Comparison of ENCODE assay signal across 12 cellular contexts in the genomic region with DNA sequence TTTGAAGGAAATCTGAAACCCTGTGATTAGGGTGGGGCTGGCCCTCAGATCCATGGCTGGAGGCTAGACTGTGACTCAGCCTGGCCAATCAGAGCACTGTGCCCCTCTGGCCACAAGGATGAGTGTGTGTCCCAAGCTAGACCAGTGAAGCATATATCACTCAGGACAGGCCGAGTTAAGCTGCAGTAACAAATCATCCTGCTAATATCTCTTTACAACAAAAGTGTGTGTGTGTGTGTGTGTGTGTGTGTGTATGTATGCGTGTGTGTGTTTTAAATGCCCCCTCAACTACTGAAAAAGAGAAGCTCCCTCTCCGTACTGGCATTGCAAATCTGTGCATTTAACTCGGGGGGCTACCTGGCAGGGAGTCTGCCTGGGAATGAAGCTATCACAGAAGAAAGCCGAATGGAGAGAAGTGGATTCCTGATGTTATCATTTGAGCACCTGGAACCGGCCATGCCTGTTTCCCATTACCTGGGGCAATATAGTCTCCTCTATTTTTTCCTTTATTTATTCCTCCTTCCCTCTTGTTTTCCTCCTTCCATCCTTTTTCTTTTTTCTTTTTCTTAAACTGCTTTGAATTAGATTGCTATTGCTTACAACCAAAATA.
DNase-seq lines count a peak whose midpoint lies in the region; FAIRE-seq and TF ChIP-seq lines count a peak whose summit lies in the region.
"Had no signal": no experiment of that assay in that cellular context is flagged by ENCODE, and none has a peak within 500 bp of the region (broad histone marks: within the 10 kb centered on the region; RNA-seq: fewer than 3 reads in every experiment).

No MANE protein-coding gene starts in this region.

- in situ Hi-C loops in ACHN (cut with HindIII; ENCODE audit: low pct_ligation_motif_present, low pct_unique_long_range_greater_than_20kb, low sequenced_read_pairs) = no loop called here

- peak; percentile 9 for DNase-seq in ACHN
- DNase-seq in HEK293T (ENCODE audit: extremely low spot score) = peak; percentile 78
- DNase-seq in T1000 (lab: John Stamatoyannopoulos, UW) = peak; percentile 70
- peak; percentile 83 for DNase-seq in glomerular visceral epithelial cell (ENCODE audit: extremely low spot score)
- DNase-seq in NAMALWA (ENCODE audit: low spot score) = no peak
- no peak for DNase-seq in NCI-H510A treated with DMSO at 0.1 percent for 48 hours (lab: John Stamatoyannopoulos, UW)
- no peak for DNase-seq in D721Med (ENCODE audit: insufficient read length, low spot score)
- no peak for DNase-seq in stimulated activated CD4-positive, alpha-beta T cell treated with anti-CD3 and anti-CD28 coated beads, Interleukin-2, amount 100 ng/mL, for 48 hours
- DNase-seq: activated naive CD4-positive, alpha-beta T cell; CD8-positive, alpha-beta T cell; NCI-H2029 treated with DMSO at 0.1 percent for 48 hours; nucleus accumbens had no signal

- CTCF ChIA-PET in HEK293T (lab: Yijun Ruan, JAX) = interaction anchor here (1.1 to 3.3 kb wide), 3 partner anchors 9 to 313 kb away, joined by 3 to 26 read pairs (median 5); no protein-coding TSS in a partner anchor

- no peak for FAIRE-seq in D721Med (lab: Jason Lieb, UNC)

- no peak for TF ChIP-seq CTCF in D721Med (IDR thresholded peaks at IDR 0.05; ENCODE audit: insufficient read depth, missing control alignments)

- POLR2A ChIA-PET in HEK293T (lab: Yijun Ruan, JAX) = interaction anchor here (0.8 to 17.1 kb wide), 5 partner anchors 9 to 68 kb away, joined by 3 to 427 read pairs (median 5); partner anchors contain the start of genes NKX2-5 and STC2

TF ChIP-seq in HEK293T, 16 proteins besides CTCF, POLR2A, EP300 and RAD21:
- TF ChIP-seq, protein P1, sequence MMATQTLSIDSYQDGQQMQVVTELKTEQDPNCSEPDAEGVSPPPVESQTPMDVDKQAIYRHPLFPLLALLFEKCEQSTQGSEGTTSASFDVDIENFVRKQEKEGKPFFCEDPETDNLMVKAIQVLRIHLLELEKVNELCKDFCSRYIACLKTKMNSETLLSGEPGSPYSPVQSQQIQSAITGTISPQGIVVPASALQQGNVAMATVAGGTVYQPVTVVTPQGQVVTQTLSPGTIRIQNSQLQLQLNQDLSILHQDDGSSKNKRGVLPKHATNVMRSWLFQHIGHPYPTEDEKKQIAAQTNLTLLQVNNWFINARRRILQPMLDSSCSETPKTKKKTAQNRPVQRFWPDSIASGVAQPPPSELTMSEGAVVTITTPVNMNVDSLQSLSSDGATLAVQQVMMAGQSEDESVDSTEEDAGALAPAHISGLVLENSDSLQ (IDR thresholded peaks at IDR 0.05) = peak; percentile 96
- TF ChIP-seq FOXK2 (IDR thresholded peaks at IDR 0.05) (no peak), SP1 (IDR thresholded peaks at IDR 0.05) (no peak), HDGF (IDR thresholded peaks at IDR 0.05; ENCODE audit: borderline replicate concordance) (no peak), L3MBTL2 (conservative IDR thresholded peaks at IDR 0.05) (no peak), FOXM1 (IDR thresholded peaks at IDR 0.05; ENCODE audit: borderline replicate concordance) (no peak), ARNT (IDR thresholded peaks at IDR 0.05) (no peak), NFRKB (IDR thresholded peaks at IDR 0.05) (no peak), ZNF384 (IDR thresholded peaks at IDR 0.05) (no peak), FOXA1 (IDR thresholded peaks at IDR 0.05) (no peak), CTBP1 (IDR thresholded peaks at IDR 0.05; ENCODE audit: borderline replicate concordance) (peak; percentile 78), SUZ12 (IDR thresholded peaks at IDR 0.05) (no peak), LEF1 (IDR thresholded peaks at IDR 0.05; ENCODE audit: borderline replicate concordance) (no peak), ELF4 (IDR thresholded peaks at IDR 0.05) (no peak)

Comparison
In these comparisons a context has a peak if more than half of its experiments do, and no peak if none do; other contexts are left out.
1. DNase-seq: peak in ACHN (single experiment), HEK293T (single experiment), T1000 (single experiment) and glomerular visceral epithelial cell (single experiment); none in NAMALWA (single experiment), NCI-H510A treated with DMSO at 0.1 percent for 48 hours (single experiment), D721Med (single experiment) and stimulated activated CD4-positive, alpha-beta T cell treated with anti-CD3 and anti-CD28 coated beads, Interleukin-2, amount 100 ng/mL, for 48 hours (0 of 2).